1 cellular context compared by ENCODE assay signal in genomic region chr10:108203905-108204527, GRCh38.
TF ChIP-seq lines count a peak whose summit lies in the region.

No MANE protein-coding gene starts in this region.

TF ChIP-seq in GM23338, 12 proteins besides CTCF, POLR2A, EP300 and RAD21 (continued from another document):
- TF ChIP-seq REST (IDR thresholded peaks at IDR 0.05; ENCODE audit: unreplicated experiment): no peak
- TF ChIP-seq JUNB (IDR thresholded peaks at IDR 0.05; ENCODE audit: unreplicated experiment): no peak
TF ChIP-seq in GM23338: peak in this region for 0.
